In the genomic region with DNA sequence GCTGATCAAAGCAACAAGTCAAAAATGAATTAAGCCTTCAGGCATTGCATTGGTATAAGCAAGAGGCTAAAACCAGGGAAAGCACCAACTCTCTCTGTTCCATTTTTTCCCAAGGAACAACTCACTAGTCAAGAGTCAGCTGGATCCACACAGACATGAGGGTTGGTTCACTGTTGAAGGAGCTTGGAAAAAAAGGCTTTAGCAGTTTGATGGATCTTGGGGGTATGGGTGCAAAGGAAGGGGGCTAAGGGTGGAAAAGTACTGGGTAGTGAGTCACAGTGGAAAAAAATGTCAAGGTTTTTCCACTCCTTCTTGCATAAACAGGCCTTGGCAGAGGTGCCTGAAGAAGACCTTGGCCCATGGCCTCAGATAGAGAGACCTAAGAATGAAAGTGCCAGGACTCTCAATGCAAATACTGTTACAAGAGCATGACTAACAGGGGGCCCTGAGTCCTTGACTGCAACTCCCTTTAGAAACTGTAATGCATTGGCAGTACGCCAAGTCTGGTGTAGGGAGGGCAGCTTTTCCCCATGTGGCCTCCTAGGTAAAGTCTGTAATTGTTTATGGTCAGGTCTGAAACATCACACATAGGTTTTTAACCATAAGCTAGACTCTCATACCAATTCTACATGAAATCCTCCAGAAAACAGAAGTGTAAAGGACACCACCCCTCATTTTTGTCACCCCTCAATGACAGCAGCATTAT, we compare ENCODE assay signal across 9 cellular contexts. TPM values are rescaled to one million over a fixed set of nuclear protein-coding genes. Genes with fewer than 3 reads are reported as not detected.
DNase-seq lines count a peak whose midpoint lies in the region; ATAC-seq and TF ChIP-seq lines count a peak whose summit lies in the region.
"Had no signal": no experiment of that assay in that cellular context is flagged by ENCODE, and none has a peak within 500 bp of the region (broad histone marks: within the 10 kb centered on the region; RNA-seq: fewer than 3 reads in every experiment).

No MANE protein-coding gene starts in this region.

- DNase-seq in BE2C (peak; percentile 60), NCI-H2171 (lab: John Stamatoyannopoulos, UW) (peak; percentile 4), activated T-cell treated with anti-CD3 and anti-CD28 coated beads for 48 hours (ENCODE audit: low read depth) (peak; percentile 37), kidney glomerular epithelial cell (lab: John Stamatoyannopoulos, UW) (peak; percentile 50), posterior cingulate gyrus (no peak), DMS114 treated with DMSO at 0.1 percent for 48 hours (lab: John Stamatoyannopoulos, UW; ENCODE audit: unreplicated experiment) (no peak)

- no peak overlapping the region for H3K4me3 ChIP-seq in BE2C (ENCODE audit: low read depth, low read length)

- ATAC-seq in GM19035 (IDR thresholded peaks at IDR 0.05; ENCODE audit: unreplicated experiment) (peak; percentile 97), HG03095 (IDR thresholded peaks at IDR 0.05; ENCODE audit: unreplicated experiment) (peak; percentile 99)

- H3K27me3 ChIP-seq in BE2C: no peaks in the 10 kb centered on the region

- H3K9me3 ChIP-seq in BE2C: no peaks in the 10 kb centered on the region

- TF ChIP-seq CTCF in BE2C (IDR thresholded peaks at IDR 0.05; ENCODE audit: low read depth, low read length): no peak

- peaks cover 4% of the 10 kb centered on the region; the same call in 1 of the 2 replicates for H3K4me1 ChIP-seq in BE2C

- intact Hi-C loops in posterior cingulate gyrus (cut with DNase I): no loop called here

- H3K36me3 ChIP-seq in BE2C: peaks cover 39% of the 10 kb centered on the region

RNA-seq across cellular contexts. Expression of a gene that starts 23.7 kb away (rescaled TPM):
- polyA plus RNA-seq in BE2C (2012; ENCODE audit: insufficient read depth, insufficient read length, low read depth): not detected
- polyA plus RNA-seq: H1 had no signal

RNA-seq across cellular contexts. Expression of a gene that starts 30.0 kb away (rescaled TPM):
- polyA plus RNA-seq in BE2C (2012; ENCODE audit: insufficient read depth, insufficient read length, low read depth): not detected
- polyA plus RNA-seq: H1 had no signal

RNA-seq across cellular contexts. Expression of a gene that starts 48.1 kb away (rescaled TPM):
- 99.2 TPM for polyA plus RNA-seq in BE2C (2012; ENCODE audit: insufficient read depth, insufficient read length, low read depth)

RNA-seq across cellular contexts. Expression of a gene that starts 48.4 kb away (rescaled TPM):
- polyA plus RNA-seq in BE2C (2012; ENCODE audit: insufficient read depth, insufficient read length, low read depth): 12.7 TPM

Comparison
In these comparisons a context has a peak if more than half of its experiments do, and no peak if none do; other contexts are left out.
1. DNase-seq: peak in BE2C (single experiment), NCI-H2171 (single experiment), activated T-cell treated with anti-CD3 and anti-CD28 coated beads for 48 hours (single experiment) and kidney glomerular epithelial cell (single experiment); none in posterior cingulate gyrus (0 of 10) and DMS114 treated with DMSO at 0.1 percent for 48 hours (single experiment).